11 cellular contexts compared by ENCODE assay signal in genomic region chr2:64939332-64939917, GRCh38. TPM values are rescaled to one million over a fixed set of nuclear protein-coding genes. Genes with fewer than 3 reads are reported as not detected.
A peak's percentile ranks its signal among the peaks of the same experiment; 100 is the strongest.
DNase-seq lines count a peak whose midpoint lies in the region; ATAC-seq, FAIRE-seq and TF ChIP-seq lines count a peak whose summit lies in the region.
"Had no signal": no experiment of that assay in that cellular context is flagged by ENCODE, and none has a peak within 500 bp of the region (broad histone marks: within the 10 kb centered on the region; RNA-seq: fewer than 3 reads in every experiment).

No MANE protein-coding gene starts in this region.

- H3K4me1 Mint-ChIP-seq in WTC11: peaks cover 21% of the 10 kb centered on the region

- no peak for FAIRE-seq in D721Med (lab: Jason Lieb, UNC)

- no peak for TF ChIP-seq CTCF in WTC11 (IDR thresholded peaks at IDR 0.05)
- no peak for TF ChIP-seq CTCF in D721Med (IDR thresholded peaks at IDR 0.05; ENCODE audit: insufficient read depth, missing control alignments)

- H3K9me3 Mint-ChIP-seq in WTC11: peaks cover 14% of the 10 kb centered on the region

- H3K27me3 Mint-ChIP-seq in WTC11 (ENCODE audit: low read depth): no peaks in the 10 kb centered on the region; the same call in 1 of the 2 replicates

- peak overlapping the region; percentile 55 for H3K4me3 ChIP-seq in GM08714 (ENCODE audit: low read length)

- H3K27ac Mint-ChIP-seq in WTC11: no peak overlapping the region

- H3K4me3 Mint-ChIP-seq in WTC11: no peak overlapping the region

- CTCF ChIA-PET in WTC11 (lab: Charles Lee): interaction anchor here (0.6 to 1.0 kb wide), 5 partner anchors 17 to 133 kb away, joined by 3 to 8 read pairs (median 4); no protein-coding TSS in a partner anchor

- TF ChIP-seq POLR2A in GM19193 (IDR thresholded peaks at IDR 0.05; ENCODE audit: extremely low read depth, insufficient read depth, insufficient read length): peak; percentile 59

- ATAC-seq in HG03045 (IDR thresholded peaks at IDR 0.05; ENCODE audit: unreplicated experiment) (peak; percentile 44), WTC11 (peak; percentile 68)
- ATAC-seq: sciatic nerve had no signal

- DNase-seq in WTC11 (ENCODE audit: low spot score) (peak; percentile 21), superior temporal gyrus (ENCODE audit: extremely low spot score) (no peak), GM19240 (ENCODE audit: insufficient read length, low spot score) (no peak), D721Med (ENCODE audit: insufficient read length, low spot score) (no peak), SIG-M5 (lab: John Stamatoyannopoulos, UW) (no peak)
- DNase-seq: kidney glomerular epithelial cell, NCI-H1417 treated with DMSO at 0.1 percent for 48 hours had no signal

- peaks cover 10% of the 10 kb centered on the region for H3K36me3 Mint-ChIP-seq in WTC11

- POLR2A ChIA-PET in WTC11 (lab: Charles Lee): no interaction called here

TF ChIP-seq in WTC11, 78 proteins besides CTCF, POLR2A, EP300 and RAD21:
- TF ChIP-seq ESRRA (CRISPR knock-in tag; IDR thresholded peaks at IDR 0.05; ENCODE audit: borderline replicate concordance) (no peak), TEAD1 (CRISPR knock-in tag; IDR thresholded peaks at IDR 0.05) (no peak), RELA (CRISPR knock-in tag; IDR thresholded peaks at IDR 0.05; ENCODE audit: borderline replicate concordance) (no peak), CBFB (CRISPR knock-in tag; IDR thresholded peaks at IDR 0.05; ENCODE audit: low read depth) (no peak), MXD4 (CRISPR knock-in tag; IDR thresholded peaks at IDR 0.05; ENCODE audit: borderline replicate concordance) (no peak), ZNF671 (CRISPR knock-in tag; IDR thresholded peaks at IDR 0.05) (no peak), ZSCAN18 (CRISPR knock-in tag; IDR thresholded peaks at IDR 0.05) (no peak), ZNF219 (CRISPR knock-in tag; IDR thresholded peaks at IDR 0.05; ENCODE audit: borderline replicate concordance) (no peak), ZNF396 (CRISPR knock-in tag; IDR thresholded peaks at IDR 0.05; ENCODE audit: borderline replicate concordance) (no peak), E2F5 (CRISPR knock-in tag; IDR thresholded peaks at IDR 0.05) (no peak), ZBTB21 (CRISPR knock-in tag; IDR thresholded peaks at IDR 0.05; ENCODE audit: borderline replicate concordance) (no peak), SMAD4 (CRISPR knock-in tag; IDR thresholded peaks at IDR 0.05) (no peak), CREB1 (CRISPR knock-in tag; IDR thresholded peaks at IDR 0.05) (no peak), ZNF416 (CRISPR knock-in tag; IDR thresholded peaks at IDR 0.05) (no peak), ATF2 (CRISPR knock-in tag; IDR thresholded peaks at IDR 0.05; ENCODE audit: borderline replicate concordance, low read depth) (no peak)
- TF ChIP-seq, protein P1, sequence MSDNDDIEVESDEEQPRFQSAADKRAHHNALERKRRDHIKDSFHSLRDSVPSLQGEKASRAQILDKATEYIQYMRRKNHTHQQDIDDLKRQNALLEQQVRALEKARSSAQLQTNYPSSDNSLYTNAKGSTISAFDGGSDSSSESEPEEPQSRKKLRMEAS (CRISPR knock-in tag; IDR thresholded peaks at IDR 0.05): no peak
- TF ChIP-seq, protein P2, sequence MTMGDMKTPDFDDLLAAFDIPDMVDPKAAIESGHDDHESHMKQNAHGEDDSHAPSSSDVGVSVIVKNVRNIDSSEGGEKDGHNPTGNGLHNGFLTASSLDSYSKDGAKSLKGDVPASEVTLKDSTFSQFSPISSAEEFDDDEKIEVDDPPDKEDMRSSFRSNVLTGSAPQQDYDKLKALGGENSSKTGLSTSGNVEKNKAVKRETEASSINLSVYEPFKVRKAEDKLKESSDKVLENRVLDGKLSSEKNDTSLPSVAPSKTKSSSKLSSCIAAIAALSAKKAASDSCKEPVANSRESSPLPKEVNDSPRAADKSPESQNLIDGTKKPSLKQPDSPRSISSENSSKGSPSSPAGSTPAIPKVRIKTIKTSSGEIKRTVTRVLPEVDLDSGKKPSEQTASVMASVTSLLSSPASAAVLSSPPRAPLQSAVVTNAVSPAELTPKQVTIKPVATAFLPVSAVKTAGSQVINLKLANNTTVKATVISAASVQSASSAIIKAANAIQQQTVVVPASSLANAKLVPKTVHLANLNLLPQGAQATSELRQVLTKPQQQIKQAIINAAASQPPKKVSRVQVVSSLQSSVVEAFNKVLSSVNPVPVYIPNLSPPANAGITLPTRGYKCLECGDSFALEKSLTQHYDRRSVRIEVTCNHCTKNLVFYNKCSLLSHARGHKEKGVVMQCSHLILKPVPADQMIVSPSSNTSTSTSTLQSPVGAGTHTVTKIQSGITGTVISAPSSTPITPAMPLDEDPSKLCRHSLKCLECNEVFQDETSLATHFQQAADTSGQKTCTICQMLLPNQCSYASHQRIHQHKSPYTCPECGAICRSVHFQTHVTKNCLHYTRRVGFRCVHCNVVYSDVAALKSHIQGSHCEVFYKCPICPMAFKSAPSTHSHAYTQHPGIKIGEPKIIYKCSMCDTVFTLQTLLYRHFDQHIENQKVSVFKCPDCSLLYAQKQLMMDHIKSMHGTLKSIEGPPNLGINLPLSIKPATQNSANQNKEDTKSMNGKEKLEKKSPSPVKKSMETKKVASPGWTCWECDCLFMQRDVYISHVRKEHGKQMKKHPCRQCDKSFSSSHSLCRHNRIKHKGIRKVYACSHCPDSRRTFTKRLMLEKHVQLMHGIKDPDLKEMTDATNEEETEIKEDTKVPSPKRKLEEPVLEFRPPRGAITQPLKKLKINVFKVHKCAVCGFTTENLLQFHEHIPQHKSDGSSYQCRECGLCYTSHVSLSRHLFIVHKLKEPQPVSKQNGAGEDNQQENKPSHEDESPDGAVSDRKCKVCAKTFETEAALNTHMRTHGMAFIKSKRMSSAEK (CRISPR knock-in tag; IDR thresholded peaks at IDR 0.05; ENCODE audit: borderline replicate concordance): no peak
- TF ChIP-seq, protein P3, sequence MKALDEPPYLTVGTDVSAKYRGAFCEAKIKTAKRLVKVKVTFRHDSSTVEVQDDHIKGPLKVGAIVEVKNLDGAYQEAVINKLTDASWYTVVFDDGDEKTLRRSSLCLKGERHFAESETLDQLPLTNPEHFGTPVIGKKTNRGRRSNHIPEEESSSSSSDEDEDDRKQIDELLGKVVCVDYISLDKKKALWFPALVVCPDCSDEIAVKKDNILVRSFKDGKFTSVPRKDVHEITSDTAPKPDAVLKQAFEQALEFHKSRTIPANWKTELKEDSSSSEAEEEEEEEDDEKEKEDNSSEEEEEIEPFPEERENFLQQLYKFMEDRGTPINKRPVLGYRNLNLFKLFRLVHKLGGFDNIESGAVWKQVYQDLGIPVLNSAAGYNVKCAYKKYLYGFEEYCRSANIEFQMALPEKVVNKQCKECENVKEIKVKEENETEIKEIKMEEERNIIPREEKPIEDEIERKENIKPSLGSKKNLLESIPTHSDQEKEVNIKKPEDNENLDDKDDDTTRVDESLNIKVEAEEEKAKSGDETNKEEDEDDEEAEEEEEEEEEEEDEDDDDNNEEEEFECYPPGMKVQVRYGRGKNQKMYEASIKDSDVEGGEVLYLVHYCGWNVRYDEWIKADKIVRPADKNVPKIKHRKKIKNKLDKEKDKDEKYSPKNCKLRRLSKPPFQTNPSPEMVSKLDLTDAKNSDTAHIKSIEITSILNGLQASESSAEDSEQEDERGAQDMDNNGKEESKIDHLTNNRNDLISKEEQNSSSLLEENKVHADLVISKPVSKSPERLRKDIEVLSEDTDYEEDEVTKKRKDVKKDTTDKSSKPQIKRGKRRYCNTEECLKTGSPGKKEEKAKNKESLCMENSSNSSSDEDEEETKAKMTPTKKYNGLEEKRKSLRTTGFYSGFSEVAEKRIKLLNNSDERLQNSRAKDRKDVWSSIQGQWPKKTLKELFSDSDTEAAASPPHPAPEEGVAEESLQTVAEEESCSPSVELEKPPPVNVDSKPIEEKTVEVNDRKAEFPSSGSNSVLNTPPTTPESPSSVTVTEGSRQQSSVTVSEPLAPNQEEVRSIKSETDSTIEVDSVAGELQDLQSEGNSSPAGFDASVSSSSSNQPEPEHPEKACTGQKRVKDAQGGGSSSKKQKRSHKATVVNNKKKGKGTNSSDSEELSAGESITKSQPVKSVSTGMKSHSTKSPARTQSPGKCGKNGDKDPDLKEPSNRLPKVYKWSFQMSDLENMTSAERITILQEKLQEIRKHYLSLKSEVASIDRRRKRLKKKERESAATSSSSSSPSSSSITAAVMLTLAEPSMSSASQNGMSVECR (CRISPR knock-in tag; IDR thresholded peaks at IDR 0.05; ENCODE audit: borderline replicate concordance): no peak

RNA-seq across cellular contexts. Expression of gene SLC1A4, which starts 49.8 kb away (rescaled TPM):
- total RNA-seq in WTC11 (2021): 0.73 to 1.6 TPM (median 0.80 TPM) in 3 replicates
